Comparison of ENCODE assay signal across 7 cellular contexts in the genomic region with DNA sequence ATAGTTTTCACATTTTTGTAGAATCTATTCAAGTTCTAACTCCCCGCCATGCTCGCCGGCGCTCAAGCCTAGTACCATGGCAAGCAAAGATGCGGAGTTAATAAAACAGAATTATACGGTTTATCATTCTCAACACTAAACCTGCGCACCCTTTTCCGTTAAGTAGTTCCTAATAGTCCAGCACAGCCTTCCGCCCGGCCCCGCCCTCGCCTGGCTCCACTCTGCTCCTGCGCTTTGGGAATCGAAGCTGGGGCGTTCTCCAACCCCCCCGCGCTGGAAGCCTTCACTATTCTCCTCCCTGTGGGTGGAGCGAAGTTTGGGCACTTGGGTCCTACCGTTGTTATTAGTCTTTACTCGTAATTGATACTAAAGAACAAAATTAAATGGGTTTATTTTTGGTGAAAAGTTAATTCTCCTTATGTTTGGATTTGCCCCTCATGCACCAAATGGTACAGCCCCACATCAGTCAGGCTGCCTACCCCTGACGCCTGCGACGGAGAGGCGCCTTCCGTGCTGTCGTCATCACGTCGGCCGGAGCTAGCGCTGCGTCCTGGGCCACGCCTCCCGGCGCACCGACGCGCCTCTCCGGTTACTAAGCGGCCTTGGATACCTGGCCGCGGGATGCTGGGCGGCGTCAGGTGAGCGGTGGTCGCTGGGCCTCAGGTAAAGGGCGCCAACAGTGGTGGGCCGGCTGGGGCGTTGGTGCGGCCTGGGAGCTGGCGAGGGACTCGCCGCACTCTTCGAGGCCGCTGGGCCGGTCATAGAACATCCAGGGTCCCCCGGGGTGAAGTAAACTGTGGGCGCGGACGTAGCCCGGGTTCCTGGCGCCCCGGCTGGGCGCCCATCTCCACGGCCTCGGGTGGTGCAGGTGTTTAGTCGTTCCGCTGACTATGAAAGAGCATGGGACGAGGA. TPM values are rescaled to one million over a fixed set of nuclear protein-coding genes. Genes with fewer than 3 reads are reported as not detected.
DNase-seq lines count a peak whose midpoint lies in the region; ATAC-seq and TF ChIP-seq lines count a peak whose summit lies in the region.

A gene with protein sequence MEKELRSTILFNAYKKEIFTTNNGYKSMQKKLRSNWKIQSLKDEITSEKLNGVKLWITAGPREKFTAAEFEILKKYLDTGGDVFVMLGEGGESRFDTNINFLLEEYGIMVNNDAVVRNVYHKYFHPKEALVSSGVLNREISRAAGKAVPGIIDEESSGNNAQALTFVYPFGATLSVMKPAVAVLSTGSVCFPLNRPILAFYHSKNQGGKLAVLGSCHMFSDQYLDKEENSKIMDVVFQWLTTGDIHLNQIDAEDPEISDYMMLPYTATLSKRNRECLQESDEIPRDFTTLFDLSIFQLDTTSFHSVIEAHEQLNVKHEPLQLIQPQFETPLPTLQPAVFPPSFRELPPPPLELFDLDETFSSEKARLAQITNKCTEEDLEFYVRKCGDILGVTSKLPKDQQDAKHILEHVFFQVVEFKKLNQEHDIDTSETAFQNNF (plus strand): TSS at position 546 of the 912 bp plus-strand sequence. CDS start 3,762 bp downstream, outside the sequence.

- peak within 1 kb of the TSS; percentile 90 for H3K27ac ChIP-seq in hepatocyte

- H3K36me3 ChIP-seq in hepatocyte (replicated peaks; ENCODE audit: insufficient read depth, low read depth): no peaks in the 10 kb centered on the region

- peak within 1 kb of the TSS; percentile 83 for H2AFZ ChIP-seq in hepatocyte

- H3K4me1 ChIP-seq in hepatocyte (ENCODE audit: insufficient read depth): peaks cover 13% of the 10 kb centered on the region

- H3K9me3 ChIP-seq in hepatocyte (ENCODE audit: low read depth): no peaks in the 10 kb centered on the region

- under 1% methylated on average over 64 of the region's 68 CpGs for WGBS in hepatocyte (ENCODE audit: low lambda C conversion rate, missing lambda C conversion rate)

- TF ChIP-seq CTCF in hepatocyte (IDR thresholded peaks at IDR 0.05; ENCODE audit: poor library complexity): no peak

- no peaks in the 10 kb centered on the region for H3K9me2 ChIP-seq in hepatocyte (replicated peaks; ENCODE audit: insufficient read depth)

- TF ChIP-seq POLR2A in GM18505 (IDR thresholded peaks at IDR 0.05; ENCODE audit: borderline replicate concordance, extremely low read depth, insufficient read depth, insufficient read length): peak; percentile 73

- ATAC-seq in GM18505 (IDR thresholded peaks at IDR 0.05; ENCODE audit: unreplicated experiment) (peak; percentile 96), HG02973 (IDR thresholded peaks at IDR 0.05; ENCODE audit: unreplicated experiment) (peak; percentile 98)

- DNase-seq in NCI-H2029 treated with DMSO at 0.1 percent for 48 hours (lab: John Stamatoyannopoulos, UW): peak; percentile 96
- DNase-seq in T-helper 9 cell: peak; percentile 76
- DNase-seq in astrocyte of the hippocampus (ENCODE audit: low read depth, low spot score): peak; percentile 97
- peak; percentile 96 for DNase-seq in hepatocyte (ENCODE audit: low spot score)
- DNase-seq in retina: peak; percentile 98

- H3K4me3 ChIP-seq in hepatocyte: peak within 1 kb of the TSS; percentile 67

- H4K20me1 ChIP-seq in hepatocyte (ENCODE audit: insufficient read depth, poor library complexity, severe bottlenecking): no peaks in the 10 kb centered on the region

- H3K4me2 ChIP-seq in hepatocyte: peak within 1 kb of the TSS; percentile 83

- H3K27me3 ChIP-seq in hepatocyte: no peaks in the 10 kb centered on the region

- peaks cover 29% of the 10 kb centered on the region for H3K79me2 ChIP-seq in hepatocyte

RNA-seq across cellular contexts. Expression of the gene that starts here (rescaled TPM):
- 38.2 and 39.8 TPM in 2 replicates for total RNA-seq in hepatocyte
- 21.8 and 26.3 TPM in 2 replicates for polyA plus RNA-seq in hepatocyte

Comparison
In these comparisons a context has a peak if more than half of its experiments do, and no peak if none do; other contexts are left out.
1. Peak in every context shown above with its lines: DNase-seq, ATAC-seq, H3K4me3 ChIP-seq and H3K27ac ChIP-seq.